Comparison of ENCODE assay signal across 13 cellular contexts in the genomic region with DNA sequence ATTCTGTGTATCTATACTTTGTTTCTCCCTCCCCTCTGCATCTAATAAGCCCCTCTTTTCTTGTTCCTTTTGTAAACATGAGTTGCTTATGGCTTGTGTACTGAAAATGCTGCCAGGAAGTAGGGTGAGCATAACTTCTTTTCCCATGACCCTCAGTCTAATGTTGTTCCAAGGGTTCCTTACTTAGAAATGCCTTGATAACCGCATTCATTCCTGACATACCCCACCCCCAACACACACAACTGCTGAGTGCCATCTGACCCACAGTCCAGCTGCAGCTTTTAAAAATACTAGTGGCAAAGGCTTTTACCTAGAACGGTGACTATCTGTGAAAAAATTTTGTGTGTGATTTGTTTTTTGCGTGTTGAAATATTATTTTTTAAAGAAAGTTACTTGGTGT. TPM values are rescaled to one million over a fixed set of nuclear protein-coding genes. Genes with fewer than 3 reads are reported as not detected.
A peak's percentile ranks its signal among the peaks of the same experiment; 100 is the strongest.
DNase-seq lines count a peak whose midpoint lies in the region; ATAC-seq and TF ChIP-seq lines count a peak whose summit lies in the region.
"Had no signal": no experiment of that assay in that cellular context is flagged by ENCODE, and none has a peak within 500 bp of the region (broad histone marks: within the 10 kb centered on the region; RNA-seq: fewer than 3 reads in every experiment).

No MANE protein-coding gene starts in this region.

- no peaks in the 10 kb centered on the region for H3K9me3 ChIP-seq in fibroblast of lung (ENCODE audit: control insufficient read depth, insufficient read depth, low read depth, low read length)

- H2AFZ ChIP-seq in fibroblast of lung (ENCODE audit: low read length), result no peak overlapping the region

- H4K20me1 ChIP-seq in fibroblast of lung (ENCODE audit: control insufficient read depth, extremely low read depth, insufficient read depth, low read length), result no peaks in the 10 kb centered on the region

- no peaks in the 10 kb centered on the region for H3K79me2 ChIP-seq in fibroblast of lung (ENCODE audit: control insufficient read depth, insufficient read depth, low read length)

- no peaks in the 10 kb centered on the region for H3K27me3 ChIP-seq in fibroblast of lung (ENCODE audit: control insufficient read depth, insufficient read depth, low read length)

- peak; percentile 43 for DNase-seq in AG08395 (ENCODE audit: low spot score)
- DNase-seq in NCI-H226, result peak; percentile 28
- peak; percentile 91 to 94 for DNase-seq in fibroblast of lung (ENCODE audit: low read depth in 2 of 2)
- DNase-seq in nephron progenitor cell, result peak; percentile 12
- no peak for DNase-seq in GM19240 (ENCODE audit: insufficient read length, low spot score)
- no peak for DNase-seq in globus pallidus (ENCODE audit: low spot score)
- no peak for DNase-seq in NCI-H2171 (lab: John Stamatoyannopoulos, UW)
- DNase-seq: activated CD4-positive, CD25-positive, alpha-beta regulatory T cell treated with anti-CD3 and anti-CD28 coated beads, Interleukin-2, amount 50 U/mL, for 72 hours; CD4-positive, CD25-positive, alpha-beta regulatory T cell; naive thymus-derived CD4-positive, alpha-beta T cell; NCI-H748 treated with DMSO at 0.1 percent for 48 hours; stimulated activated naive CD4-positive, alpha-beta T cell treated with Interleukin-2 at 50 U/mL for 16 hours had no signal

- H3K4me1 ChIP-seq in fibroblast of lung (ENCODE audit: control insufficient read depth, extremely low read depth, insufficient read depth, low read length), result peaks cover 13% of the 10 kb centered on the region

- TF ChIP-seq CTCF in fibroblast of lung (conservative IDR thresholded peaks at IDR 0.05 in 1 of 2, IDR thresholded peaks at IDR 0.05 in 1 of 2; ENCODE audit: low read depth in 1 of 2, low read length in 2 of 2) (no peak), nephron progenitor cell (IDR thresholded peaks at IDR 0.05) (no peak)

- H3K9ac ChIP-seq in fibroblast of lung (ENCODE audit: insufficient read depth, low read length), result no peak overlapping the region

- H3K27ac ChIP-seq in fibroblast of lung (ENCODE audit: insufficient read depth, low read length), result no peak overlapping the region

- no peak for ATAC-seq in HG02870 (IDR thresholded peaks at IDR 0.05; ENCODE audit: unreplicated experiment)
- ATAC-seq: naive thymus-derived CD4-positive, alpha-beta T cell had no signal

- peaks cover 8% of the 10 kb centered on the region for H3K9me3 Mint-ChIP-seq in nephron progenitor cell

- H3K36me3 Mint-ChIP-seq in nephron progenitor cell (ENCODE audit: low read depth), result peaks cover 22% of the 10 kb centered on the region
- H3K36me3 Mint-ChIP-seq: CD4-positive, CD25-positive, alpha-beta regulatory T cell; naive thymus-derived CD4-positive, alpha-beta T cell had no signal

- no peak overlapping the region for H3K4me3 Mint-ChIP-seq in nephron progenitor cell
- H3K4me3 Mint-ChIP-seq: CD4-positive, CD25-positive, alpha-beta regulatory T cell; naive thymus-derived CD4-positive, alpha-beta T cell had no signal

- H3K27me3 Mint-ChIP-seq in nephron progenitor cell (ENCODE audit: low read depth, poor library complexity), result peaks cover 4% of the 10 kb centered on the region
- H3K27me3 Mint-ChIP-seq: CD4-positive, CD25-positive, alpha-beta regulatory T cell had no signal

- peaks cover 54% of the 10 kb centered on the region for H3K4me1 Mint-ChIP-seq in nephron progenitor cell
- H3K4me1 Mint-ChIP-seq: CD4-positive, CD25-positive, alpha-beta regulatory T cell; naive thymus-derived CD4-positive, alpha-beta T cell had no signal

- H3K27ac Mint-ChIP-seq in nephron progenitor cell, result peak overlapping the region; percentile 97
- H3K27ac Mint-ChIP-seq: CD4-positive, CD25-positive, alpha-beta regulatory T cell; naive thymus-derived CD4-positive, alpha-beta T cell had no signal

- no peak overlapping the region for H3K4me2 ChIP-seq in fibroblast of lung (ENCODE audit: extremely low read depth, insufficient read depth, low read length)

- H3K4me3 ChIP-seq in fibroblast of lung (replicated peaks in 1 of 4; ENCODE audit: control extremely low read depth in 1 of 4, insufficient read depth in 1 of 4, low read depth in 3 of 4, low read length in 4 of 4), result no peak overlapping the region

- H3K36me3 ChIP-seq in fibroblast of lung (ENCODE audit: control insufficient read depth, insufficient read depth, low read length), result no peaks in the 10 kb centered on the region

RNA-seq across cellular contexts. Expression of a gene that starts 52.5 kb away (rescaled TPM):
- 8.7 and 13.4 TPM in 2 replicates for total RNA-seq in fibroblast of lung
- polyA plus RNA-seq in fibroblast of lung, result 4.0 and 8.0 TPM in 2 replicates
- polyA plus RNA-seq in fibroblast of lung (2012), result 2.8 and 6.2 TPM in 2 replicates
- 3.4 and 10.6 TPM in 2 replicates for polyA minus RNA-seq in fibroblast of lung (ENCODE audit: low replicate concordance)
- total RNA-seq: CD4-positive, CD25-positive, alpha-beta regulatory T cell had no signal
- polyA plus RNA-seq: CD4-positive, CD25-positive, alpha-beta regulatory T cell; naive thymus-derived CD4-positive, alpha-beta T cell had no signal

Comparison
In these comparisons a context has a peak if more than half of its experiments do, and no peak if none do; other contexts are left out.
1. DNase-seq: peak in AG08395 (single experiment), NCI-H226 (single experiment), fibroblast of lung (2 of 2) and nephron progenitor cell (single experiment); none in GM19240 (single experiment), globus pallidus (single experiment) and NCI-H2171 (single experiment).